In the genomic region with DNA sequence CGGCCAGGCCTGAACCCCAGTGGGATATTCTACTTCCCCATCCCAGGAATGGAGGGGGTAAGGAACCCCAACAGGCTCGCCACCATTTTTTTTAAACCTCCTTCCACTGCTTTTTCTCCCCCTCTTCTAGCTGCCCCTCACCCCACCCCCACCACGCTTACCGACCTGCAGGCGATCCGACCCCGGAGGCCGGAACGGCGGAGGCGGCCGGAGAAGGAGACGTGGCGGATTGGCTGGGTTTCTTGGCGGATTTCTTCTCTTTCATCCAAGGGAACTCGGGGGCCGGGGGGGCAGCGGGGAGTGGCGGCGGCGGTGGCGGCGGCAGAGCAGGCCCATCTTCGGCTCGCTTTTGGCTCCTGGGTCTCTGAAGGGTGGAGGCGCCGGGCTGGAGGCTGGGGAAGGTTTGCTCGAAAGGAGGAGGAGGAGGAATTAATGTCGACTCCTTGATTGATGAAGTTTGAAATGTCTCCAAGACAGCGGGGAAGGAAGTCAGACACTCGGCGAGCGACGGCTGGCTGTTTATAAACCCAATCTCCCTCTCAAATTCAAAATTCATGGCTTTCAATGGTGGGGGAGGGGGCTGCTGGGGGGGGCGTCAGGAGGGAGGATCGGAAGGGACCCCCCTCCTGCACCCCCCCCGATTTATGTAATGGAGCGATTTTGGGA, we compare ENCODE assay signal across 9 cellular contexts. TPM values are rescaled to one million over a fixed set of nuclear protein-coding genes. Genes with fewer than 3 reads are reported as not detected.
DNase-seq lines count a peak whose midpoint lies in the region; ATAC-seq and TF ChIP-seq lines count a peak whose summit lies in the region.
"Had no signal": no experiment of that assay in that cellular context is flagged by ENCODE, and none has a peak within 500 bp of the region (broad histone marks: within the 10 kb centered on the region; RNA-seq: fewer than 3 reads in every experiment).

No MANE protein-coding gene starts in this region.

- in situ Hi-C loops in gastrocnemius medialis (cut with MboI; ENCODE audit: low sequenced_read_pairs in 4 of 4): no loop called here

- TF ChIP-seq CTCF in Caco-2 (IDR thresholded peaks at IDR 0.05; ENCODE audit: insufficient read depth in 1 of 2, low read depth in 1 of 2, low read length in 1 of 2, severe bottlenecking in 1 of 2, unreplicated experiment in 1 of 2) (no peak), gastrocnemius medialis (IDR thresholded peaks at IDR 0.05 in 4 of 5, conservative IDR thresholded peaks at IDR 0.05 in 1 of 5) (no peak)

- H3K4me1 ChIP-seq in Caco-2 (peaks cover 10% of the 10 kb centered on the region; the same call in 1 of the 2 replicates), right cardiac atrium (ENCODE audit: control insufficient read depth, insufficient read depth, low read length) (peaks cover 3% of the 10 kb centered on the region), gastrocnemius medialis (peaks cover 10 to 40% of the 10 kb centered on the region in 2 donors)

- H3K36me3 ChIP-seq in Caco-2 (ENCODE audit: control insufficient read depth, insufficient read depth, low read length) (no peaks in the 10 kb centered on the region), gastrocnemius medialis (no peaks in the 10 kb centered on the region)

- no peaks in the 10 kb centered on the region for H3K36me3 Mint-ChIP-seq in Caco-2 (ENCODE audit: insufficient read depth, unreplicated experiment)
- H3K36me3 Mint-ChIP-seq in activated naive CD4-positive, alpha-beta T cell treated with anti-CD3 and anti-CD28 coated beads, Interleukin-2, amount 50 U/mL, for 24 hours: peaks cover 1% of the 10 kb centered on the region

- TF ChIP-seq POLR2A in gastrocnemius medialis (IDR thresholded peaks at IDR 0.05): peak; percentile 5 to 14

- ATAC-seq in right cardiac atrium: peak; percentile 76 to 81
- ATAC-seq in gastrocnemius medialis: no peak
- ATAC-seq in HG03457 (IDR thresholded peaks at IDR 0.05; ENCODE audit: unreplicated experiment): no peak
- no peak for ATAC-seq in HG03342 (IDR thresholded peaks at IDR 0.05; ENCODE audit: unreplicated experiment)

- no TSS peak for BruUV-seq in Caco-2 (replicated peaks; lab: Mats Ljungman, UMichigan)

- H3K9me3 Mint-ChIP-seq in Caco-2 (ENCODE audit: unreplicated experiment): no peaks in the 10 kb centered on the region
- no peaks in the 10 kb centered on the region for H3K9me3 Mint-ChIP-seq in activated naive CD4-positive, alpha-beta T cell treated with anti-CD3 and anti-CD28 coated beads, Interleukin-2, amount 50 U/mL, for 24 hours

- 6% methylated on average over 38 of the region's 38 CpGs for WGBS in right cardiac atrium

- intact Hi-C loops in Caco-2 (cut with micrococcal nuclease; ENCODE audit: unreplicated experiment) (no loop called here), right cardiac atrium (cut with DNase I) (loop anchor here in 1 of 4 donors (5.0 kb wide), 1 partner anchor 33 kb away; the partner anchor contains the start of gene HOXB4), gastrocnemius medialis (cut with DNase I; ENCODE audit: low total_unique reads) (no loop called here)

- H3K27ac ChIP-seq in right cardiac atrium (ENCODE audit: low read length) (peak overlapping the region; percentile 76), gastrocnemius medialis (peak overlapping the region; percentile 80 to 94 (median 85))

- peaks cover 8% of the 10 kb centered on the region for H3K27me3 Mint-ChIP-seq in Caco-2 (ENCODE audit: insufficient read depth, unreplicated experiment)
- H3K27me3 Mint-ChIP-seq in activated naive CD4-positive, alpha-beta T cell treated with anti-CD3 and anti-CD28 coated beads, Interleukin-2, amount 50 U/mL, for 24 hours: peaks cover 1% of the 10 kb centered on the region

- peaks cover 11% of the 10 kb centered on the region for H3K4me1 Mint-ChIP-seq in Caco-2 (ENCODE audit: low read depth, unreplicated experiment)
- H3K4me1 Mint-ChIP-seq in activated naive CD4-positive, alpha-beta T cell treated with anti-CD3 and anti-CD28 coated beads, Interleukin-2, amount 50 U/mL, for 24 hours: peaks cover 63% of the 10 kb centered on the region

- H3K4me3 ChIP-seq in Caco-2 (ENCODE audit: low read depth, low read length): no peak overlapping the region
- H3K4me3 ChIP-seq in right cardiac atrium (ENCODE audit: low read length): peak overlapping the region; percentile 77
- H3K4me3 ChIP-seq in gastrocnemius medialis: peak overlapping the region; percentile 59 to 76 (median 68)

- CTCF ChIA-PET in Caco-2 (lab: Charles Lee): interaction anchor here (0.6 to 0.9 kb wide), 2 partner anchors 39 to 278 kb away, joined by 3 to 7 read pairs; no protein-coding TSS in a partner anchor

- H3K4me3 Mint-ChIP-seq in Caco-2 (ENCODE audit: unreplicated experiment): peak overlapping the region; percentile 78
- peak overlapping the region; percentile 88 for H3K4me3 Mint-ChIP-seq in activated naive CD4-positive, alpha-beta T cell treated with anti-CD3 and anti-CD28 coated beads, Interleukin-2, amount 50 U/mL, for 24 hours

- POLR2A ChIA-PET in Caco-2 (lab: Charles Lee): no interaction called here

- H3K27ac Mint-ChIP-seq in Caco-2 (ENCODE audit: unreplicated experiment): peak overlapping the region; percentile 31
- H3K27ac Mint-ChIP-seq in activated naive CD4-positive, alpha-beta T cell treated with anti-CD3 and anti-CD28 coated beads, Interleukin-2, amount 50 U/mL, for 24 hours: peak overlapping the region; percentile 90

- H3K27me3 ChIP-seq in Caco-2 (replicated peaks; ENCODE audit: control insufficient read depth, insufficient read depth, low read length) (no peaks in the 10 kb centered on the region), right cardiac atrium (ENCODE audit: control insufficient read depth, insufficient read depth) (no peaks in the 10 kb centered on the region), gastrocnemius medialis (peaks cover 16 to 38% (median 20%) of the 10 kb centered on the region in 3 donors)

- no peak for DNase-seq in Caco-2
- DNase-seq in NCI-H2029 (lab: John Stamatoyannopoulos, UW): peak; percentile 55
- peak; percentile 87 to 95 (median 94) for DNase-seq in right cardiac atrium
- DNase-seq in gastrocnemius medialis: peak; percentile 17 to 36
- DNase-seq in DMS153 treated with DMSO at 0.1 percent for 48 hours (lab: John Stamatoyannopoulos, UW; ENCODE audit: unreplicated experiment): no peak

- H3K9me3 ChIP-seq in Caco-2 (no peaks in the 10 kb centered on the region), right cardiac atrium (ENCODE audit: control insufficient read depth, low read length) (no peaks in the 10 kb centered on the region), gastrocnemius medialis (no peaks in the 10 kb centered on the region)

RNA-seq across cellular contexts. Expression of gene HOXB2, which starts 0.4 kb away (rescaled TPM):
- total RNA-seq in Caco-2 (2022): 0.65 and 1.1 TPM in 2 replicates
- total RNA-seq in right cardiac atrium: 1 to 10 TPM; 2.4 to 9.9 (median 6.0) TPM
- polyA plus RNA-seq in right cardiac atrium: 5.5 TPM
- 10 to 100 TPM in 2 of 4 donors, 1 to 10 TPM in 2; 4.1 to 22.1 (median 10.4) TPM for total RNA-seq in gastrocnemius medialis

RNA-seq across cellular contexts. Expression of gene HOXB1, which starts 13.7 kb away (rescaled TPM):
- not detected in 2 replicates for total RNA-seq in Caco-2 (2022)
- total RNA-seq in right cardiac atrium: not detected
- not detected for polyA plus RNA-seq in right cardiac atrium
- not detected for total RNA-seq in gastrocnemius medialis
- total RNA-seq: lung microvascular endothelial cell had no signal

RNA-seq across cellular contexts. Expression of gene HOXB4, which starts 33.7 kb away (rescaled TPM):
- total RNA-seq in Caco-2 (2022): 3.4 and 3.9 TPM in 2 replicates
- total RNA-seq in right cardiac atrium: 1 to 10 TPM in 1 of 4 donors, under 1 TPM in 3; 0.38 to 1.1 (median 0.52) TPM
- polyA plus RNA-seq in right cardiac atrium: 1.1 TPM
- total RNA-seq in gastrocnemius medialis: 1 to 10 TPM in 1 of 4 donors, under 1 TPM in 3; 0.18 to 1.8 (median 0.51) TPM

RNA-seq across cellular contexts. Expression of gene HOXB3, which starts 45.6 kb away (rescaled TPM):
- total RNA-seq in Caco-2 (2022): 7.2 and 10.1 TPM in 2 replicates
- 1 to 10 TPM; 1.2 to 2.3 (median 2.2) TPM for total RNA-seq in right cardiac atrium
- polyA plus RNA-seq in right cardiac atrium: 2.8 TPM
- total RNA-seq in gastrocnemius medialis: 1 to 10 TPM; 1.3 to 5.5 (median 2.2) TPM

RNA-seq across cellular contexts. Expression of gene HOXB5, which starts 49.1 kb away (rescaled TPM):
- total RNA-seq in Caco-2 (2022) (not detected in 2 replicates), right cardiac atrium (under 1 TPM in 3 of 4 donors, not detected in 1; 0.12 to 0.37 (median 0.14) TPM), gastrocnemius medialis (not detected)
- polyA plus RNA-seq in right cardiac atrium: 0.14 TPM
- total RNA-seq: lung microvascular endothelial cell had no signal

Comparison
In these comparisons a context has a peak if more than half of its experiments do, and no peak if none do; other contexts are left out.
1. DNase-seq: peak in NCI-H2029 (single experiment), right cardiac atrium (3 of 3) and gastrocnemius medialis (2 of 2); none in Caco-2 (0 of 2) and DMS153 treated with DMSO at 0.1 percent for 48 hours (single experiment).
2. ATAC-seq: peak in right cardiac atrium (2 of 2); none in gastrocnemius medialis (0 of 2), HG03457 (single experiment) and HG03342 (single experiment).